Comparison of ENCODE assay signal across 1 cellular context in genomic region chr3:156674911-156675743, GRCh38.
TF ChIP-seq lines count a peak whose summit lies in the region.

No MANE protein-coding gene starts in this region.

TF ChIP-seq in K562, 482 proteins besides CTCF, POLR2A, EP300 and RAD21 (continued from another document and continues in another):
- TF ChIP-seq, protein P1, sequence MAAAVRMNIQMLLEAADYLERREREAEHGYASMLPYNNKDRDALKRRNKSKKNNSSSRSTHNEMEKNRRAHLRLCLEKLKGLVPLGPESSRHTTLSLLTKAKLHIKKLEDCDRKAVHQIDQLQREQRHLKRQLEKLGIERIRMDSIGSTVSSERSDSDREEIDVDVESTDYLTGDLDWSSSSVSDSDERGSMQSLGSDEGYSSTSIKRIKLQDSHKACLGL (CRISPR knock-in tag; IDR thresholded peaks at IDR 0.05; ENCODE audit: borderline replicate concordance, poor library complexity, severe bottlenecking): no peak
- no peak for TF ChIP-seq ZNF23 (CRISPR knock-in tag; IDR thresholded peaks at IDR 0.05)
- TF ChIP-seq NFIC (IDR thresholded peaks at IDR 0.05): no peak
- no peak; the same call in 1 of the 2 replicates for TF ChIP-seq SMC3 (conservative IDR thresholded peaks at IDR 0.05; ENCODE audit: insufficient read depth, low read depth, low read length)
- TF ChIP-seq E2F3 (CRISPR knock-in tag; IDR thresholded peaks at IDR 0.05): no peak
- TF ChIP-seq ZNF384 (IDR thresholded peaks at IDR 0.05; ENCODE audit: low read depth, low read length): no peak
- no peak for TF ChIP-seq CBFA2T2 (conservative IDR thresholded peaks at IDR 0.05)
- no peak for TF ChIP-seq DPF2 (IDR thresholded peaks at IDR 0.05)
- TF ChIP-seq RNF219 (CRISPR knock-in tag; IDR thresholded peaks at IDR 0.05): no peak
- no peak for TF ChIP-seq EWSR1 (IDR thresholded peaks at IDR 0.05; ENCODE audit: borderline replicate concordance, low read depth, partially characterized antibody)
- TF ChIP-seq KAT8 (IDR thresholded peaks at IDR 0.05; ENCODE audit: low read depth): no peak
- TF ChIP-seq, protein P2, sequence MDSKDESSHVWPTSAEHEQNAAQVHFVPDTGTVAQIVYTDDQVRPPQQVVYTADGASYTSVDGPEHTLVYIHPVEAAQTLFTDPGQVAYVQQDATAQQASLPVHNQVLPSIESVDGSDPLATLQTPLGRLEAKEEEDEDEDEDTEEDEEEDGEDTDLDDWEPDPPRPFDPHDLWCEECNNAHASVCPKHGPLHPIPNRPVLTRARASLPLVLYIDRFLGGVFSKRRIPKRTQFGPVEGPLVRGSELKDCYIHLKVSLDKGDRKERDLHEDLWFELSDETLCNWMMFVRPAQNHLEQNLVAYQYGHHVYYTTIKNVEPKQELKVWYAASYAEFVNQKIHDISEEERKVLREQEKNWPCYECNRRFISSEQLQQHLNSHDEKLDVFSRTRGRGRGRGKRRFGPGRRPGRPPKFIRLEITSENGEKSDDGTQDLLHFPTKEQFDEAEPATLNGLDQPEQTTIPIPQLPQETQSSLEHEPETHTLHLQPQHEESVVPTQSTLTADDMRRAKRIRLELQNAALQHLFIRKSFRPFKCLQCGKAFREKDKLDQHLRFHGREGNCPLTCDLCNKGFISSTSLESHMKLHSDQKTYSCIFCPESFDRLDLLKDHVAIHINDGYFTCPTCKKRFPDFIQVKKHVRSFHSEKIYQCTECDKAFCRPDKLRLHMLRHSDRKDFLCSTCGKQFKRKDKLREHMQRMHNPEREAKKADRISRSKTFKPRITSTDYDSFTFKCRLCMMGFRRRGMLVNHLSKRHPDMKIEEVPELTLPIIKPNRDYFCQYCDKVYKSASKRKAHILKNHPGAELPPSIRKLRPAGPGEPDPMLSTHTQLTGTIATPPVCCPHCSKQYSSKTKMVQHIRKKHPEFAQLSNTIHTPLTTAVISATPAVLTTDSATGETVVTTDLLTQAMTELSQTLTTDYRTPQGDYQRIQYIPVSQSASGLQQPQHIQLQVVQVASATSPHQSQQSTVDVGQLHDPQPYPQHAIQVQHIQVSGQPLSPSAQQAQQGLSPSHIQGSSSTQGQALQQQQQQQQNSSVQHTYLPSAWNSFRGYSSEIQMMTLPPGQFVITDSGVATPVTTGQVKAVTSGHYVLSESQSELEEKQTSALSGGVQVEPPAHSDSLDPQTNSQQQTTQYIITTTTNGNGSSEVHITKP (IDR thresholded peaks at IDR 0.05; ENCODE audit: partially characterized antibody): peak; percentile 17
- TF ChIP-seq, protein P3, sequence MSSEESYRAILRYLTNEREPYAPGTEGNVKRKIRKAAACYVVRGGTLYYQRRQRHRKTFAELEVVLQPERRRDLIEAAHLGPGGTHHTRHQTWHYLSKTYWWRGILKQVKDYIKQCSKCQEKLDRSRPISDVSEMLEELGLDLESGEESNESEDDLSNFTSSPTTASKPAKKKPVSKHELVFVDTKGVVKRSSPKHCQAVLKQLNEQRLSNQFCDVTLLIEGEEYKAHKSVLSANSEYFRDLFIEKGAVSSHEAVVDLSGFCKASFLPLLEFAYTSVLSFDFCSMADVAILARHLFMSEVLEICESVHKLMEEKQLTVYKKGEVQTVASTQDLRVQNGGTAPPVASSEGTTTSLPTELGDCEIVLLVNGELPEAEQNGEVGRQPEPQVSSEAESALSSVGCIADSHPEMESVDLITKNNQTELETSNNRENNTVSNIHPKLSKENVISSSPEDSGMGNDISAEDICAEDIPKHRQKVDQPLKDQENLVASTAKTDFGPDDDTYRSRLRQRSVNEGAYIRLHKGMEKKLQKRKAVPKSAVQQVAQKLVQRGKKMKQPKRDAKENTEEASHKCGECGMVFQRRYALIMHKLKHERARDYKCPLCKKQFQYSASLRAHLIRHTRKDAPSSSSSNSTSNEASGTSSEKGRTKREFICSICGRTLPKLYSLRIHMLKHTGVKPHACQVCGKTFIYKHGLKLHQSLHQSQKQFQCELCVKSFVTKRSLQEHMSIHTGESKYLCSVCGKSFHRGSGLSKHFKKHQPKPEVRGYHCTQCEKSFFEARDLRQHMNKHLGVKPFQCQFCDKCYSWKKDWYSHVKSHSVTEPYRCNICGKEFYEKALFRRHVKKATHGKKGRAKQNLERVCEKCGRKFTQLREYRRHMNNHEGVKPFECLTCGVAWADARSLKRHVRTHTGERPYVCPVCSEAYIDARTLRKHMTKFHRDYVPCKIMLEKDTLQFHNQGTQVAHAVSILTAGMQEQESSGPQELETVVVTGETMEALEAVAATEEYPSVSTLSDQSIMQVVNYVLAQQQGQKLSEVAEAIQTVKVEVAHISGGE (CRISPR knock-in tag; IDR thresholded peaks at IDR 0.05): no peak
- TF ChIP-seq GTF2B (IDR thresholded peaks at IDR 0.05; ENCODE audit: extremely low read depth, insufficient read length): no peak
- TF ChIP-seq ZNF778 (CRISPR knock-in tag; IDR thresholded peaks at IDR 0.05): no peak
- TF ChIP-seq ARNT (IDR thresholded peaks at IDR 0.05): no peak
- TF ChIP-seq ARID1B (IDR thresholded peaks at IDR 0.05): no peak
- TF ChIP-seq MCM2 (IDR thresholded peaks at IDR 0.05; ENCODE audit: low read depth): no peak
- TF ChIP-seq MTA1 (IDR thresholded peaks at IDR 0.05; ENCODE audit: borderline replicate concordance): no peak
- no peak for TF ChIP-seq HDAC1 (IDR thresholded peaks at IDR 0.05)
- peak; percentile 83 for TF ChIP-seq RB1 (IDR thresholded peaks at IDR 0.05; ENCODE audit: low read depth)
- no peak for TF ChIP-seq FIP1L1 (IDR thresholded peaks at IDR 0.05; ENCODE audit: low read depth, low read length, poor library complexity, severe bottlenecking)
- no peak for TF ChIP-seq MLLT1 (IDR thresholded peaks at IDR 0.05)
- TF ChIP-seq ZNF274 (IDR thresholded peaks at IDR 0.05; ENCODE audit: borderline replicate concordance, low read depth, low read length): no peak
- TF ChIP-seq ZNF311 (CRISPR knock-in tag; IDR thresholded peaks at IDR 0.05): no peak
- TF ChIP-seq ZFPM2 (CRISPR knock-in tag; IDR thresholded peaks at IDR 0.05): no peak
- TF ChIP-seq CREM (IDR thresholded peaks at IDR 0.05; ENCODE audit: low read depth): 0 out of 2 replicates have a peak, but pooled peaks have one; percentile 4
- no peak for TF ChIP-seq IRF2 (CRISPR knock-in tag; IDR thresholded peaks at IDR 0.05)
- no peak for TF ChIP-seq FOXA3 (CRISPR knock-in tag; conservative IDR thresholded peaks at IDR 0.05 in 1 of 2, IDR thresholded peaks at IDR 0.05 in 1 of 2)
- TF ChIP-seq HOXB6 (CRISPR knock-in tag; IDR thresholded peaks at IDR 0.05; ENCODE audit: borderline replicate concordance): no peak
- TF ChIP-seq, protein P4, sequence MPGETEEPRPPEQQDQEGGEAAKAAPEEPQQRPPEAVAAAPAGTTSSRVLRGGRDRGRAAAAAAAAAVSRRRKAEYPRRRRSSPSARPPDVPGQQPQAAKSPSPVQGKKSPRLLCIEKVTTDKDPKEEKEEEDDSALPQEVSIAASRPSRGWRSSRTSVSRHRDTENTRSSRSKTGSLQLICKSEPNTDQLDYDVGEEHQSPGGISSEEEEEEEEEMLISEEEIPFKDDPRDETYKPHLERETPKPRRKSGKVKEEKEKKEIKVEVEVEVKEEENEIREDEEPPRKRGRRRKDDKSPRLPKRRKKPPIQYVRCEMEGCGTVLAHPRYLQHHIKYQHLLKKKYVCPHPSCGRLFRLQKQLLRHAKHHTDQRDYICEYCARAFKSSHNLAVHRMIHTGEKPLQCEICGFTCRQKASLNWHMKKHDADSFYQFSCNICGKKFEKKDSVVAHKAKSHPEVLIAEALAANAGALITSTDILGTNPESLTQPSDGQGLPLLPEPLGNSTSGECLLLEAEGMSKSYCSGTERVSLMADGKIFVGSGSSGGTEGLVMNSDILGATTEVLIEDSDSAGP (CRISPR knock-in tag; IDR thresholded peaks at IDR 0.05): no peak
- TF ChIP-seq RUNX1 (IDR thresholded peaks at IDR 0.05; ENCODE audit: low read depth): no peak
- no peak for TF ChIP-seq MBD2 (IDR thresholded peaks at IDR 0.05; ENCODE audit: borderline replicate concordance, low read depth)
- TF ChIP-seq, protein P5, sequence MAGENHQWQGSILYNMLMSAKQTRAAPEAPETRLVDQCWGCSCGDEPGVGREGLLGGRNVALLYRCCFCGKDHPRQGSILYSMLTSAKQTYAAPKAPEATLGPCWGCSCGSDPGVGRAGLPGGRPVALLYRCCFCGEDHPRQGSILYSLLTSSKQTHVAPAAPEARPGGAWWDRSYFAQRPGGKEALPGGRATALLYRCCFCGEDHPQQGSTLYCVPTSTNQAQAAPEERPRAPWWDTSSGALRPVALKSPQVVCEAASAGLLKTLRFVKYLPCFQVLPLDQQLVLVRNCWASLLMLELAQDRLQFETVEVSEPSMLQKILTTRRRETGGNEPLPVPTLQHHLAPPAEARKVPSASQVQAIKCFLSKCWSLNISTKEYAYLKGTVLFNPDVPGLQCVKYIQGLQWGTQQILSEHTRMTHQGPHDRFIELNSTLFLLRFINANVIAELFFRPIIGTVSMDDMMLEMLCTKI (IDR thresholded peaks at IDR 0.05; ENCODE audit: partially characterized antibody): no peak
- TF ChIP-seq, protein P6, sequence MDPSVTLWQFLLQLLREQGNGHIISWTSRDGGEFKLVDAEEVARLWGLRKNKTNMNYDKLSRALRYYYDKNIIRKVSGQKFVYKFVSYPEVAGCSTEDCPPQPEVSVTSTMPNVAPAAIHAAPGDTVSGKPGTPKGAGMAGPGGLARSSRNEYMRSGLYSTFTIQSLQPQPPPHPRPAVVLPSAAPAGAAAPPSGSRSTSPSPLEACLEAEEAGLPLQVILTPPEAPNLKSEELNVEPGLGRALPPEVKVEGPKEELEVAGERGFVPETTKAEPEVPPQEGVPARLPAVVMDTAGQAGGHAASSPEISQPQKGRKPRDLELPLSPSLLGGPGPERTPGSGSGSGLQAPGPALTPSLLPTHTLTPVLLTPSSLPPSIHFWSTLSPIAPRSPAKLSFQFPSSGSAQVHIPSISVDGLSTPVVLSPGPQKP (CRISPR knock-in tag; IDR thresholded peaks at IDR 0.05): no peak
- peak; percentile 79 for TF ChIP-seq PCBP1 (IDR thresholded peaks at IDR 0.05; ENCODE audit: low read depth, low read length, poor library complexity, severe bottlenecking)
- TF ChIP-seq HLTF (IDR thresholded peaks at IDR 0.05): no peak
- no peak for TF ChIP-seq SAFB2 (IDR thresholded peaks at IDR 0.05; ENCODE audit: borderline replicate concordance, low read depth, low read length, severe bottlenecking)
- TF ChIP-seq RBBP5 (IDR thresholded peaks at IDR 0.05; ENCODE audit: borderline replicate concordance, insufficient read depth, low read length, poor library complexity, severe bottlenecking): no peak
- TF ChIP-seq ZNF449 (CRISPR knock-in tag; IDR thresholded peaks at IDR 0.05): no peak
- TF ChIP-seq, protein P7, sequence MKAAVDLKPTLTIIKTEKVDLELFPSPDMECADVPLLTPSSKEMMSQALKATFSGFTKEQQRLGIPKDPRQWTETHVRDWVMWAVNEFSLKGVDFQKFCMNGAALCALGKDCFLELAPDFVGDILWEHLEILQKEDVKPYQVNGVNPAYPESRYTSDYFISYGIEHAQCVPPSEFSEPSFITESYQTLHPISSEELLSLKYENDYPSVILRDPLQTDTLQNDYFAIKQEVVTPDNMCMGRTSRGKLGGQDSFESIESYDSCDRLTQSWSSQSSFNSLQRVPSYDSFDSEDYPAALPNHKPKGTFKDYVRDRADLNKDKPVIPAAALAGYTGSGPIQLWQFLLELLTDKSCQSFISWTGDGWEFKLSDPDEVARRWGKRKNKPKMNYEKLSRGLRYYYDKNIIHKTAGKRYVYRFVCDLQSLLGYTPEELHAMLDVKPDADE (conservative IDR thresholded peaks at IDR 0.05; ENCODE audit: control insufficient read depth, low read depth, low read length): no peak
- no peak for TF ChIP-seq LCOR (CRISPR knock-in tag; IDR thresholded peaks at IDR 0.05)
- peak; percentile 62; the same call in 1 of the 2 replicates for TF ChIP-seq CXXC5 (CRISPR knock-in tag; IDR thresholded peaks at IDR 0.05)
- TF ChIP-seq PTRF (tag; IDR thresholded peaks at IDR 0.05): no peak
